Comparison of ENCODE assay signal across 12 cellular contexts in the genomic region with DNA sequence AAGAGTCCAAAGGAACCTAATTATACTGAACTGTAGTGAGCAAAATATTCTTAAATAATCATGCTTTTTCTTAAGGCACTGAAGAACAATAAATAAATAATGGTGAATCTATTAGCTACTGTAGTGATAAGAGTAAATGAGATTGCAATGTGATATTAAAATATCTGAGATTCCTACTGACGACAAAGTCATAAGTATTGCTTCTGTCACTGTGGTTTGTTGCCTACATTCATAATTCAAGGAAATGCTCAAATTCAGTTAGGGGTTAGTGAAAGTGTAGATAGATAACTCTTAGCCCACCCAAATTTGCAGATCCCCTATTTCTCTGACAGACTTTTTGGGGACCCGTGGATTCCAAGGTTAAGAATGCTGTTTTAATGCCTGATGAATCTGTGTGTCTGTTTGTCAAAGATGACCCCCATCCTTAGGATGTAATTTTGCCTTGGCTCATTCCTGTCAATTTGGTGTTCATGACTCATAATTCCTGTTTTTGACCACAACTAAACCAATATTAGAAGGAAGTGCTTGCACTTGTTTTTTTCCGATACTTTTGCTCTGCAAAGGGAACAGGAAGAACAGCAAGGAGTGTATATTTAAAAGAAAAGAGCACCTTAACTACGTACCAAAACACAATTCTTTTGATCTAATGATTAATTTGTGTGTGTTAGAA.
DNase-seq lines count a peak whose midpoint lies in the region; ATAC-seq, FAIRE-seq and TF ChIP-seq lines count a peak whose summit lies in the region.
"Had no signal": no experiment of that assay in that cellular context is flagged by ENCODE, and none has a peak within 500 bp of the region (broad histone marks: within the 10 kb centered on the region; RNA-seq: fewer than 3 reads in every experiment).

No MANE protein-coding gene starts in this region.

- peak overlapping the region; percentile 35 for H2AFZ ChIP-seq in ACC112 (ENCODE audit: low read length, unreplicated experiment)
- H2AFZ ChIP-seq in KMS-11 (ENCODE audit: low read depth) = no peak overlapping the region

- H3K9me3 ChIP-seq in mucosa of rectum (ENCODE audit: control insufficient read depth in 2 of 2, low read length in 2 of 2) = no peaks in the 10 kb centered on the region
- H3K9me3 ChIP-seq in effector memory CD4-positive, alpha-beta T cell (ENCODE audit: control insufficient read depth, low read length) = no peaks in the 10 kb centered on the region
- H3K9me3 ChIP-seq: adrenal gland, BE2C had no signal

- no peaks in the 10 kb centered on the region for H3K36me3 ChIP-seq in ACC112 (ENCODE audit: insufficient read depth, low read length)
- no peaks in the 10 kb centered on the region for H3K36me3 ChIP-seq in KMS-11 (ENCODE audit: insufficient read depth)
- H3K36me3 ChIP-seq in mucosa of rectum (ENCODE audit: control insufficient read depth in 2 of 2, insufficient read depth in 2 of 2, low read length in 2 of 2) = no peaks in the 10 kb centered on the region
- no peaks in the 10 kb centered on the region for H3K36me3 ChIP-seq in effector memory CD4-positive, alpha-beta T cell (ENCODE audit: control insufficient read depth, insufficient read depth, low read length)
- H3K36me3 ChIP-seq: adrenal gland, BE2C had no signal

- POLR2A ChIA-PET in GM10248 (lab: Yijun Ruan, JAX) = no interaction called here

- CTCF ChIA-PET in GM10248 (lab: Yijun Ruan, JAX) = interaction anchor here (1.4 kb wide), 1 partner anchor 45 kb away, joined by 3 read pairs; no protein-coding TSS in a partner anchor

- TF ChIP-seq CTCF in KMS-11 (conservative IDR thresholded peaks at IDR 0.05; ENCODE audit: low read depth, low read length) (no peak), GM10248 (IDR thresholded peaks at IDR 0.05; ENCODE audit: control extremely low read depth, extremely low read depth, low read depth, missing control alignments) (no peak)

- H3K79me2 ChIP-seq in ACC112 (ENCODE audit: control insufficient read depth, insufficient read depth, low read length, unreplicated experiment) (peaks cover 8% of the 10 kb centered on the region), KMS-11 (ENCODE audit: insufficient read depth, low read depth) (peaks cover 5% of the 10 kb centered on the region)

- peak; percentile 53 for FAIRE-seq in colon (lab: Jason Lieb, UNC)

- no peaks in the 10 kb centered on the region for H4K20me1 ChIP-seq in KMS-11 (ENCODE audit: insufficient read depth)

- peak overlapping the region; percentile 57 for H3K27ac ChIP-seq in ACC112 (ENCODE audit: low read depth, low read length)
- peak overlapping the region; percentile 74; the same call in 1 of the 2 replicates for H3K27ac ChIP-seq in KMS-11
- H3K27ac ChIP-seq in mucosa of rectum (ENCODE audit: low read depth in 2 of 2, low read length in 2 of 2) = peak overlapping the region; percentile 84 to 94
- H3K27ac ChIP-seq in effector memory CD4-positive, alpha-beta T cell (ENCODE audit: insufficient read depth, low read length, poor library complexity, severe bottlenecking) = no peak overlapping the region

- no peak for ATAC-seq in HG03175 (IDR thresholded peaks at IDR 0.05; ENCODE audit: unreplicated experiment)
- ATAC-seq: left lobe of liver had no signal

- H3K27me3 ChIP-seq in ACC112 (ENCODE audit: insufficient read depth, low read length) = no peaks in the 10 kb centered on the region
- H3K27me3 ChIP-seq in KMS-11 (ENCODE audit: insufficient read depth, low read depth) = no peaks in the 10 kb centered on the region
- no peaks in the 10 kb centered on the region for H3K27me3 ChIP-seq in mucosa of rectum (ENCODE audit: control insufficient read depth in 2 of 2, insufficient read depth in 2 of 2, low read length in 2 of 2)
- no peaks in the 10 kb centered on the region for H3K27me3 ChIP-seq in effector memory CD4-positive, alpha-beta T cell (replicated peaks; ENCODE audit: control insufficient read depth, insufficient read depth, low read length, poor library complexity, severe bottlenecking)
- H3K27me3 ChIP-seq: adrenal gland, BE2C had no signal

- H3K9ac ChIP-seq in KMS-11 (no peak overlapping the region), mucosa of rectum (ENCODE audit: low read depth in 1 of 2, low read length in 2 of 2) (no peak overlapping the region)

- peak overlapping the region; percentile 43; the same call in 1 of the 2 replicates for H3K4me2 ChIP-seq in KMS-11

- peaks cover 80% of the 10 kb centered on the region for H3K4me1 ChIP-seq in ACC112 (ENCODE audit: control insufficient read depth, insufficient read depth, low read length, unreplicated experiment)
- H3K4me1 ChIP-seq in KMS-11 (ENCODE audit: low read depth, poor library complexity, severe bottlenecking) = peaks cover 36% of the 10 kb centered on the region
- H3K4me1 ChIP-seq in mucosa of rectum (ENCODE audit: control insufficient read depth in 2 of 2, insufficient read depth in 2 of 2, low read length in 2 of 2) = peaks cover 35 to 57% of the 10 kb centered on the region in 2 donors
- no peaks in the 10 kb centered on the region for H3K4me1 ChIP-seq in effector memory CD4-positive, alpha-beta T cell (ENCODE audit: control insufficient read depth, insufficient read depth, low read length, poor library complexity, severe bottlenecking)
- H3K4me1 ChIP-seq: BE2C had no signal

- peak overlapping the region; percentile 35; the same call in 1 of the 2 replicates for H3K4me3 ChIP-seq in ACC112 (ENCODE audit: low read depth, low read length)
- no peak overlapping the region for H3K4me3 ChIP-seq in KMS-11 (IDR thresholded peaks at IDR 0.05; ENCODE audit: insufficient read depth, low read depth, low read length)
- H3K4me3 ChIP-seq in mucosa of rectum (ENCODE audit: low read length in 2 of 2) = no peak overlapping the region
- H3K4me3 ChIP-seq in effector memory CD4-positive, alpha-beta T cell (ENCODE audit: insufficient read depth, low read depth, low read length, poor library complexity, severe bottlenecking) = no peak overlapping the region
- H3K4me3 ChIP-seq: adrenal gland had no signal

- no peak for DNase-seq in effector memory CD4-positive, alpha-beta T cell
- DNase-seq in GM10248 (ENCODE audit: extremely low spot score) (no peak), NCI-H526 (lab: John Stamatoyannopoulos, UW) (no peak)
- DNase-seq: adrenal gland, BE2C, NCI-H2227 treated with DMSO at 0.1 percent for 48 hours had no signal
